In the genomic region with DNA sequence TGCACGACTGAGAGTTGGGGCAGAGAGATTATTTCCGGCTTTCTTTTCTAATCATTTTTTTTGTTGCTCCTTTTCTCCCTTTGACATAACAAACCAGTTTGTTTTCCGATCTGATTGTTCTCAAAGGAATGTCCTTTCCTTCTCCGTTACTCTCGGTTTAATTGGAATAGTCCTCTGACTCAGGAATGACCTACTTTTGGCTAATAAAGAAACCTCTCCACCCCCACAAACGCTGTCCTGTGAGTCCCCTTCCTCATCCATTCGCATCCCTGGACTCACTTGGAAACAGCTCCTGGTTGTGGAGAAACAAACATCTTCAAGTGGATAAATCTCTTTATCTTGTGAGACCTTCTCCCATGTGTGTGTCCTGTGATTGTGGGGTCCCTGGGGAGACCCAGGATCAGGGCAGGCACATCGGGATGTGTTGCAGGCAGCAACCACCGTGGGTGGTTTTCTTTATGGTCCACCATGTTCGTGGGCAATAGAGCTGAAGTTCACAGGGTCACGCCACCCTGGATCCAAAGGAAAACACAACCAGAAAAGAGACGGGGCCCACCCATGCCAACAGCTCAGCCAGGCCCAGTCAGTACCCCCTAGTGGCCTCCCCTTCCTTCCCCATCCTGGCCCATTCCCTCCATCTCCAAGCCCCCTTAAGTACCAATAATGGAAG, we compare ENCODE assay signal across 14 cellular contexts. TPM values are rescaled to one million over a fixed set of nuclear protein-coding genes. Genes with fewer than 3 reads are reported as not detected.
DNase-seq lines count a peak whose midpoint lies in the region; ATAC-seq and TF ChIP-seq lines count a peak whose summit lies in the region.
"Had no signal": no experiment of that assay in that cellular context is flagged by ENCODE, and none has a peak within 500 bp of the region (broad histone marks: within the 10 kb centered on the region; RNA-seq: fewer than 3 reads in every experiment).

No MANE protein-coding gene starts in this region.

- 73 to 85% (median 83%) methylated on average over 12 of the region's 12 CpGs for WGBS in spleen, 5 donors

- H3K4me1 ChIP-seq in HEK293 (ENCODE audit: control insufficient read depth, insufficient read depth, low read length) (no peaks in the 10 kb centered on the region), spleen (peaks cover 28 to 95% (median 56%) of the 10 kb centered on the region in 6 donors), uterus (no peaks in the 10 kb centered on the region)

- H3K27me3 ChIP-seq in spleen (replicated peaks in 1 of 7), result no peaks in the 10 kb centered on the region
- no peaks in the 10 kb centered on the region for H3K27me3 ChIP-seq in uterus

- H3K9me3 ChIP-seq in HEK293 (ENCODE audit: control insufficient read depth, insufficient read depth, low read depth, low read length) (no peaks in the 10 kb centered on the region), spleen (no peaks in the 10 kb centered on the region), uterus (no peaks in the 10 kb centered on the region)
- H3K9me3 ChIP-seq: gastroesophageal sphincter, lower lobe of right lung had no signal

- no peak overlapping the region for H3K4me3 ChIP-seq in HEK293 (ENCODE audit: low read depth, low read length)
- H3K4me3 ChIP-seq in fibroblast of villous mesenchyme (ENCODE audit: low read depth, low read length), result no peak overlapping the region
- H3K4me3 ChIP-seq in spleen, result no peak overlapping the region
- no peak overlapping the region for H3K4me3 ChIP-seq in uterus
- H3K4me3 ChIP-seq: gastroesophageal sphincter, lower lobe of right lung, skin epidermis had no signal

- no peaks in the 10 kb centered on the region for H3K36me3 ChIP-seq in HEK293 (ENCODE audit: control insufficient read depth in 2 of 2, insufficient read depth in 1 of 2, low read length in 2 of 2)
- H3K36me3 ChIP-seq in spleen, result no peaks in the 10 kb centered on the region
- H3K36me3 ChIP-seq in uterus, result no peaks in the 10 kb centered on the region
- H3K36me3 ChIP-seq: gastroesophageal sphincter, lower lobe of right lung had no signal

- TF ChIP-seq CTCF in HEK293 (tag by site-specific recombination; IDR thresholded peaks at IDR 0.05) (no peak), fibroblast of villous mesenchyme (IDR thresholded peaks at IDR 0.05; ENCODE audit: insufficient read depth, low read depth, low read length) (no peak), spleen (IDR thresholded peaks at IDR 0.05 in 8 of 11, conservative IDR thresholded peaks at IDR 0.05 in 3 of 11) (no peak), uterus (IDR thresholded peaks at IDR 0.05) (no peak)

- no peak for ATAC-seq in GM21526 (IDR thresholded peaks at IDR 0.05; ENCODE audit: low FRiP score, unreplicated experiment)
- ATAC-seq: activated CD8-positive, alpha-beta T cell treated with anti-CD3 and anti-CD28 coated beads, Interleukin-2, amount 10 ng/mL, durations not matched to agents 7 days and 5 days; gastroesophageal sphincter; lower lobe of right lung had no signal

- DNase-seq in activated CD8-positive, alpha-beta memory T cell treated with anti-CD3 and anti-CD28 coated beads, Interleukin-2, amount 50 U/mL, for 48 hours, result peak; percentile 45
- DNase-seq in fibroblast of villous mesenchyme (ENCODE audit: low read depth), result peak; percentile 56
- DNase-seq in spleen, result peak; percentile 29
- DNase-seq in uterus, result no peak
- DNase-seq in stimulated activated CD8-positive, alpha-beta memory T cell treated with anti-CD3 and anti-CD28 coated beads, Interleukin-4, amount 100 ng/mL, for 48 hours, result no peak
- no peak for DNase-seq in globus pallidus (ENCODE audit: low spot score)
- DNase-seq: activated CD8-positive, alpha-beta T cell treated with anti-CD3 and anti-CD28 coated beads, Interleukin-2, amount 10 ng/mL, durations not matched to agents 7 days and 5 days; DND-41; lower lobe of right lung; NCI-H510A treated with DMSO at 0.1 percent for 48 hours had no signal

- no peak overlapping the region for H3K27ac ChIP-seq in HEK293 (ENCODE audit: extremely low read depth, low read depth, low read length)
- H3K27ac ChIP-seq in spleen, result no peak overlapping the region
- H3K27ac ChIP-seq in uterus, result no peak overlapping the region
- H3K27ac ChIP-seq: gastroesophageal sphincter, lower lobe of right lung had no signal

- TF ChIP-seq POLR2A in spleen (IDR thresholded peaks at IDR 0.05), result no peak
- TF ChIP-seq POLR2A in uterus (IDR thresholded peaks at IDR 0.05), result no peak

- CTCF ChIA-PET in HEK293 (lab: Yijun Ruan, JAX), result no interaction called here

- intact Hi-C loops in spleen (cut with DNase I; ENCODE audit: low total_unique reads) (no loop called here), uterus (cut with DNase I; ENCODE audit: low total_unique reads) (no loop called here)

- POLR2A ChIA-PET in HEK293 (lab: Yijun Ruan, JAX), result no interaction called here

TF ChIP-seq in HEK293, 187 proteins besides CTCF, POLR2A, EP300 and RAD21:
- 0 out of 2 replicates have a peak, but pooled peaks have one; percentile 18 for TF ChIP-seq ZFP69B (tag by site-specific recombination; IDR thresholded peaks at IDR 0.05)
- no peak for TF ChIP-seq ZNF404 (tag by site-specific recombination; IDR thresholded peaks at IDR 0.05)

RNA-seq across cellular contexts. Expression of a gene that starts 45.2 kb away (rescaled TPM):
- total RNA-seq in fibroblast of villous mesenchyme (41.9 and 43.2 TPM in 2 replicates), spleen (10 to 100 TPM; 32.8 to 71.3 (median 55.0) TPM), uterus (10 to 100 TPM in 3 of 4 donors, 1 to 10 TPM in 1; 6.1 to 38.5 (median 34.7) TPM)
- polyA plus RNA-seq in spleen, result 10 to 100 TPM; 11.2 to 19.7 (median 11.6) TPM

Comparison
In these comparisons a context has a peak if more than half of its experiments do, and no peak if none do; other contexts are left out.
1. DNase-seq: peak in activated CD8-positive, alpha-beta memory T cell treated with anti-CD3 and anti-CD28 coated beads, Interleukin-2, amount 50 U/mL, for 48 hours (single experiment), fibroblast of villous mesenchyme (single experiment) and spleen (single experiment); none in uterus (0 of 2), stimulated activated CD8-positive, alpha-beta memory T cell treated with anti-CD3 and anti-CD28 coated beads, Interleukin-4, amount 100 ng/mL, for 48 hours (single experiment) and globus pallidus (single experiment).